1 cellular context compared by ENCODE assay signal in the genomic region with DNA sequence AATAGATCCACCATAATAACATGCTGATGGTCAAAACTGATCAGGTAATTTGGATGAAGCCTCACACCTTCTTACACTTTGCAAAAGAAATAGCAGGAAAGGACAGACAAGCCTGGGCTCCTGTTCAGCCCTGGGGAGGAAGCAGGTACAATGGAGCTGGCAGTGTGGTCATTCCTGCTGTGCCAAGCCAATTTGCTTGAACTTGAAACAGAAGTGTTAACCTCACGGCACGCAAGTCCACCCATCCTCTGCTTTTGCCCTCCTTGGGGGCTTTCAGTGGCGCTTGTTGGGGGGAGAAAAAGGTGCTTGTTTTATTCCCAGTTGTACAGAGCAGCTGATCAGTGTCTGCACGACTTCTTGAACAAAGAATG.
TF ChIP-seq lines count a peak whose summit lies in the region.

No MANE protein-coding gene starts in this region.

TF ChIP-seq in GM12878, 131 proteins besides CTCF, POLR2A, EP300 and RAD21:
- TF ChIP-seq, protein P1, sequence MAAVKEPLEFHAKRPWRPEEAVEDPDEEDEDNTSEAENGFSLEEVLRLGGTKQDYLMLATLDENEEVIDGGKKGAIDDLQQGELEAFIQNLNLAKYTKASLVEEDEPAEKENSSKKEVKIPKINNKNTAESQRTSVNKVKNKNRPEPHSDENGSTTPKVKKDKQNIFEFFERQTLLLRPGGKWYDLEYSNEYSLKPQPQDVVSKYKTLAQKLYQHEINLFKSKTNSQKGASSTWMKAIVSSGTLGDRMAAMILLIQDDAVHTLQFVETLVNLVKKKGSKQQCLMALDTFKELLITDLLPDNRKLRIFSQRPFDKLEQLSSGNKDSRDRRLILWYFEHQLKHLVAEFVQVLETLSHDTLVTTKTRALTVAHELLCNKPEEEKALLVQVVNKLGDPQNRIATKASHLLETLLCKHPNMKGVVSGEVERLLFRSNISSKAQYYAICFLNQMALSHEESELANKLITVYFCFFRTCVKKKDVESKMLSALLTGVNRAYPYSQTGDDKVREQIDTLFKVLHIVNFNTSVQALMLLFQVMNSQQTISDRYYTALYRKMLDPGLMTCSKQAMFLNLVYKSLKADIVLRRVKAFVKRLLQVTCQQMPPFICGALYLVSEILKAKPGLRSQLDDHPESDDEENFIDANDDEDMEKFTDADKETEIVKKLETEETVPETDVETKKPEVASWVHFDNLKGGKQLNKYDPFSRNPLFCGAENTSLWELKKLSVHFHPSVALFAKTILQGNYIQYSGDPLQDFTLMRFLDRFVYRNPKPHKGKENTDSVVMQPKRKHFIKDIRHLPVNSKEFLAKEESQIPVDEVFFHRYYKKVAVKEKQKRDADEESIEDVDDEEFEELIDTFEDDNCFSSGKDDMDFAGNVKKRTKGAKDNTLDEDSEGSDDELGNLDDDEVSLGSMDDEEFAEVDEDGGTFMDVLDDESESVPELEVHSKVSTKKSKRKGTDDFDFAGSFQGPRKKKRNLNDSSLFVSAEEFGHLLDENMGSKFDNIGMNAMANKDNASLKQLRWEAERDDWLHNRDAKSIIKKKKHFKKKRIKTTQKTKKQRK (IDR thresholded peaks at IDR 0.05; ENCODE audit: low read depth, low read length), result no peak
- TF ChIP-seq SPI1 (IDR thresholded peaks at IDR 0.05; ENCODE audit: borderline replicate concordance, insufficient read depth, low read depth, low read length), result peak; percentile 7; the same call in 1 of the 2 replicates
